ENCODE assay signal across 16 cellular contexts in genomic region chr9:114733814-114734213, GRCh38. TPM values are rescaled to one million over a fixed set of nuclear protein-coding genes. Genes with fewer than 3 reads are reported as not detected.
DNase-seq lines count a peak whose midpoint lies in the region; ATAC-seq, FAIRE-seq and TF ChIP-seq lines count a peak whose summit lies in the region.
"Had no signal": no experiment of that assay in that cellular context is flagged by ENCODE, and none has a peak within 500 bp of the region (broad histone marks: within the 10 kb centered on the region; RNA-seq: fewer than 3 reads in every experiment).

No MANE protein-coding gene starts in this region.

- H3K27ac ChIP-seq in substantia nigra (ENCODE audit: low read depth, low read length, poor library complexity, severe bottlenecking): no peak overlapping the region
- H3K27ac ChIP-seq: ascending aorta, prostate gland, vagina had no signal

- no peaks in the 10 kb centered on the region for H3K9me3 ChIP-seq in MG63
- H3K9me3 ChIP-seq: ascending aorta, prostate gland, vagina had no signal

- H3K27me3 ChIP-seq in MG63: no peaks in the 10 kb centered on the region
- H3K27me3 ChIP-seq: ascending aorta, vagina had no signal

- DNase-seq in stimulated activated CD4-positive, alpha-beta T cell treated with anti-CD3 and anti-CD28 coated beads, Interleukin-4, amount 100 ng/mL, for 24 hours: peak; percentile 26
- DNase-seq in stimulated activated CD4-positive, alpha-beta T cell treated with anti-CD3 and anti-CD28 coated beads, Interleukin-1b, Interleukin-23, amount 100 ng/mL, for 48 hours: no peak
- DNase-seq in urothelium cell line (ENCODE audit: low spot score): peak; percentile 77
- no peak for DNase-seq in substantia nigra (lab: John Stamatoyannopoulos, UW)
- no peak for DNase-seq in MG63
- DNase-seq in GDM1 (lab: John Stamatoyannopoulos, UW): no peak
- DNase-seq: activated B cell treated with CpG ODN at 0.5 μM for 24 hours; effector CD8-positive, alpha-beta T cell; kidney glomerular epithelial cell had no signal

- FAIRE-seq in urothelium cell line (lab: Jason Lieb, UNC): no peak
- FAIRE-seq: GM12892 had no signal

- ATAC-seq in SK-N-SH treated with all-trans-retinoic acid at 6 μM for 48 hours: peak; percentile 86
- peak; percentile 89 for ATAC-seq in esophagus mucosa

- no peak overlapping the region for H3K4me3 ChIP-seq in MG63
- H3K4me3 ChIP-seq: ascending aorta, prostate gland, vagina had no signal

- H3K36me3 ChIP-seq in MG63: no peaks in the 10 kb centered on the region
- H3K36me3 ChIP-seq: ascending aorta, prostate gland, vagina had no signal

TF ChIP-seq in SK-N-SH treated with all-trans-retinoic acid at 6 μM for 48 hours, 23 proteins besides CTCF, POLR2A, EP300 and RAD21:
- TF ChIP-seq ZNF8 (CRISPR knock-in tag; IDR thresholded peaks at IDR 0.05): no peak
- TF ChIP-seq CREB5 (CRISPR knock-in tag; IDR thresholded peaks at IDR 0.05; ENCODE audit: low read depth): no peak
- no peak for TF ChIP-seq ZFP30 (CRISPR knock-in tag; IDR thresholded peaks at IDR 0.05)
- TF ChIP-seq ARNTL (CRISPR knock-in tag; IDR thresholded peaks at IDR 0.05; ENCODE audit: borderline replicate concordance, low read depth): no peak
- TF ChIP-seq PPARA (CRISPR knock-in tag; IDR thresholded peaks at IDR 0.05; ENCODE audit: borderline replicate concordance): no peak
- TF ChIP-seq SNAI2 (CRISPR knock-in tag; IDR thresholded peaks at IDR 0.05): no peak
- no peak for TF ChIP-seq OSR1 (CRISPR knock-in tag; IDR thresholded peaks at IDR 0.05)
- TF ChIP-seq TOX (CRISPR knock-in tag; IDR thresholded peaks at IDR 0.05; ENCODE audit: borderline replicate concordance): no peak; the same call in 1 of the 2 replicates
- TF ChIP-seq BACH2 (CRISPR knock-in tag; IDR thresholded peaks at IDR 0.05; ENCODE audit: borderline replicate concordance): no peak
- TF ChIP-seq ISL1 (CRISPR knock-in tag; IDR thresholded peaks at IDR 0.05): no peak
- no peak for TF ChIP-seq ZC3H10 (CRISPR knock-in tag; IDR thresholded peaks at IDR 0.05)
- TF ChIP-seq RARB (CRISPR knock-in tag; IDR thresholded peaks at IDR 0.05): no peak
- no peak for TF ChIP-seq PATZ1 (CRISPR knock-in tag; IDR thresholded peaks at IDR 0.05; ENCODE audit: borderline replicate concordance)
- no peak for TF ChIP-seq TSHZ2 (CRISPR knock-in tag; IDR thresholded peaks at IDR 0.05)

RNA-seq across cellular contexts. Expression of gene TEX48, which starts 51.8 kb away (rescaled TPM):
- not detected for total RNA-seq in esophagus mucosa
- total RNA-seq in MG63 (2014; rRNA removed; shearing (Covaris generic); ENCODE audit: low replicate concordance): not detected in 2 replicates
- total RNA-seq: activated B cell treated with CpG ODN at 0.5 μM for 24 hours, ascending aorta, glomerular endothelial cell, prostate gland, vagina had no signal

Comparison
In these comparisons a context has a peak if more than half of its experiments do, and no peak if none do; other contexts are left out.
1. DNase-seq: peak in stimulated activated CD4-positive, alpha-beta T cell treated with anti-CD3 and anti-CD28 coated beads, Interleukin-4, amount 100 ng/mL, for 24 hours (single experiment) and urothelium cell line (single experiment); none in stimulated activated CD4-positive, alpha-beta T cell treated with anti-CD3 and anti-CD28 coated beads, Interleukin-1b, Interleukin-23, amount 100 ng/mL, for 48 hours (single experiment), substantia nigra (0 of 49), MG63 (single experiment) and GDM1 (single experiment).